13 cellular contexts compared by ENCODE assay signal in genomic region chr10:14570800-14571199, GRCh38.
DNase-seq lines count a peak whose midpoint lies in the region; ATAC-seq, FAIRE-seq and TF ChIP-seq lines count a peak whose summit lies in the region.
"Had no signal": no experiment of that assay in that cellular context is flagged by ENCODE, and none has a peak within 500 bp of the region (broad histone marks: within the 10 kb centered on the region; RNA-seq: fewer than 3 reads in every experiment).

No MANE protein-coding gene starts in this region.

- no peaks in the 10 kb centered on the region for H3K9me3 ChIP-seq in CD4-positive, CD25-positive, alpha-beta regulatory T cell (ENCODE audit: control insufficient read depth in 2 of 2, low read length in 2 of 2)
- H3K9me3 ChIP-seq in PC-9 (ENCODE audit: insufficient read depth, low read depth) (no peaks in the 10 kb centered on the region), endothelial cell of umbilical vein (replicated peaks; ENCODE audit: control insufficient read depth, insufficient read depth, low read length) (no peaks in the 10 kb centered on the region), prostate gland (no peaks in the 10 kb centered on the region), SK-N-SH (no peaks in the 10 kb centered on the region)
- H3K9me3 ChIP-seq: tibial nerve had no signal

- H3K4me3 ChIP-seq in CD4-positive, CD25-positive, alpha-beta regulatory T cell (ENCODE audit: low read depth, low read length) = peak overlapping the region; percentile 95
- H3K4me3 ChIP-seq in PC-9 (no peak overlapping the region), endothelial cell of umbilical vein (replicated peaks in 1 of 3; ENCODE audit: insufficient read depth in 1 of 3, low read depth in 1 of 3, low read length in 3 of 3) (no peak overlapping the region), prostate gland (no peak overlapping the region), SK-N-SH (ENCODE audit: low read depth in 2 of 2, low read length in 1 of 2) (no peak overlapping the region)
- H3K4me3 ChIP-seq: SK-N-MC, tibial nerve had no signal

- TF ChIP-seq RAD21 in SK-N-SH (IDR thresholded peaks at IDR 0.05; ENCODE audit: low read length) = no peak

- H3F3A ChIP-seq in PC-9 (ENCODE audit: insufficient read depth, low read depth) (peaks cover 44% of the 10 kb centered on the region), SK-N-SH (replicated peaks; ENCODE audit: insufficient read depth) (no peaks in the 10 kb centered on the region)

- dilution Hi-C loops in endothelial cell of umbilical vein (cut with MboI; ENCODE audit: extremely low pct_ligation_motif_present, low sequenced_read_pairs) = no loop called here

- peak in 1 of 3 donors; percentile 54 for DNase-seq in CD4-positive, CD25-positive, alpha-beta regulatory T cell
- DNase-seq in PC-9 (no peak), endothelial cell of umbilical vein (ENCODE audit: low read depth, low spot score) (no peak), prostate gland (ENCODE audit: low spot score) (no peak), SK-N-SH (no peak), NCI-H82 (lab: John Stamatoyannopoulos, UW) (no peak), 8988T (no peak)
- DNase-seq: islet precursor cell; NCI-H524 treated with DMSO at 0.1 percent for 48 hours; stimulated activated CD4-positive, alpha-beta T cell treated with anti-CD3 and anti-CD28 coated beads, Interleukin-2, amount 100 ng/mL, for 48 hours had no signal

- H3K27ac Mint-ChIP-seq in CD4-positive, CD25-positive, alpha-beta regulatory T cell = peak overlapping the region; percentile 96 to 98 (median 97)

- no peak for TF ChIP-seq EP300 in SK-N-SH (IDR thresholded peaks at IDR 0.05; ENCODE audit: borderline replicate concordance in 1 of 2, low read depth in 1 of 2, low read length in 1 of 2)

- peaks cover 30 to 90% (median 72%) of the 10 kb centered on the region in 4 donors for H3K4me1 Mint-ChIP-seq in CD4-positive, CD25-positive, alpha-beta regulatory T cell

- H3K36me3 ChIP-seq in CD4-positive, CD25-positive, alpha-beta regulatory T cell (ENCODE audit: control insufficient read depth, insufficient read depth, low read length) = peaks cover 23% of the 10 kb centered on the region
- H3K36me3 ChIP-seq in PC-9 (ENCODE audit: low read depth) (peaks cover 34% of the 10 kb centered on the region), endothelial cell of umbilical vein (ENCODE audit: control insufficient read depth in 2 of 2, extremely low read depth in 1 of 2, insufficient read depth in 2 of 2, low read length in 2 of 2) (peaks cover 10 to 11% of the 10 kb centered on the region in 2 experiments), prostate gland (no peaks in the 10 kb centered on the region), SK-N-SH (replicated peaks in 1 of 2; ENCODE audit: control insufficient read depth in 1 of 2, insufficient read depth in 2 of 2, low read length in 1 of 2) (no peaks in the 10 kb centered on the region)

- peaks cover 0 to 3% (median 0%) of the 10 kb centered on the region in 7 donors for H3K9me3 Mint-ChIP-seq in CD4-positive, CD25-positive, alpha-beta regulatory T cell

- H2AFZ ChIP-seq in PC-9 = no peak overlapping the region
- H2AFZ ChIP-seq in endothelial cell of umbilical vein (ENCODE audit: low read depth, low read length) = no peak overlapping the region
- H2AFZ ChIP-seq in SK-N-SH (ENCODE audit: low read depth) = no peak overlapping the region

- intact Hi-C loops in PC-9 (cut with micrococcal nuclease; ENCODE audit: unreplicated experiment) = no loop called here
- intact Hi-C loops in endothelial cell of umbilical vein (cut with micrococcal nuclease) = no loop called here
- intact Hi-C loops in prostate gland (cut with DNase I) = no loop called here

- H3K27ac ChIP-seq in CD4-positive, CD25-positive, alpha-beta regulatory T cell (ENCODE audit: insufficient read depth, low read length, poor library complexity, severe bottlenecking) = peak overlapping the region; percentile 89
- H3K27ac ChIP-seq in PC-9 (0 out of 2 replicates have a peak overlapping the region, but pooled peaks have one; percentile 35), endothelial cell of umbilical vein (ENCODE audit: insufficient read depth, low read depth, low read length) (peak overlapping the region; percentile 30), prostate gland (peak overlapping the region; percentile 90 to 93), SK-N-SH (ENCODE audit: low read depth in 2 of 2, low read length in 1 of 2) (no peak overlapping the region)
- H3K27ac ChIP-seq: SK-N-MC had no signal

- 33% methylated on average over 1 of the region's 1 CpG for WGBS in prostate gland
- WGBS in SK-N-SH (ENCODE audit: low lambda C conversion rate) = 100% methylated on average over 1 of the region's 1 CpG

- H3K79me2 ChIP-seq in PC-9 (ENCODE audit: low read depth) (peaks cover 98% of the 10 kb centered on the region), endothelial cell of umbilical vein (ENCODE audit: control insufficient read depth, insufficient read depth, low read length) (peaks cover 98% of the 10 kb centered on the region), SK-N-SH (ENCODE audit: insufficient read depth) (no peaks in the 10 kb centered on the region)

- H3K4me1 ChIP-seq in CD4-positive, CD25-positive, alpha-beta regulatory T cell (ENCODE audit: control insufficient read depth, insufficient read depth, low read length, poor library complexity, severe bottlenecking) = peaks cover 92% of the 10 kb centered on the region
- peaks cover 50% of the 10 kb centered on the region for H3K4me1 ChIP-seq in PC-9 (replicated peaks; ENCODE audit: insufficient read depth)
- H3K4me1 ChIP-seq in endothelial cell of umbilical vein (ENCODE audit: control insufficient read depth, extremely low read depth, insufficient read depth, low read length) = peaks cover 51% of the 10 kb centered on the region
- H3K4me1 ChIP-seq in prostate gland (replicated peaks) = peaks cover 3% of the 10 kb centered on the region
- peaks cover 0 to 5% of the 10 kb centered on the region in 2 experiments; a peak in 2 of 4 replicates for H3K4me1 ChIP-seq in SK-N-SH (ENCODE audit: control insufficient read depth in 1 of 2, insufficient read depth in 2 of 2, low read depth in 1 of 2, low read length in 1 of 2)

- no peaks in the 10 kb centered on the region for H3K27me3 Mint-ChIP-seq in CD4-positive, CD25-positive, alpha-beta regulatory T cell

- no peak for ATAC-seq in CD4-positive, CD25-positive, alpha-beta regulatory T cell (ENCODE audit: low read depth in 2 of 2)
- no peak for ATAC-seq in HG03432 (IDR thresholded peaks at IDR 0.05; ENCODE audit: unreplicated experiment)

- no peaks in the 10 kb centered on the region for H3K9me1 ChIP-seq in endothelial cell of umbilical vein (replicated peaks; ENCODE audit: control insufficient read depth, extremely low read depth, insufficient read depth, low read length)

- no peak for FAIRE-seq in endothelial cell of umbilical vein (lab: Jason Lieb, UNC)

- TF ChIP-seq CTCF in PC-9 (conservative IDR thresholded peaks at IDR 0.05) = no peak
- TF ChIP-seq CTCF in endothelial cell of umbilical vein (IDR thresholded peaks at IDR 0.05; ENCODE audit: extremely low read depth in 1 of 2, insufficient read depth in 1 of 2, low read depth in 1 of 2, low read length in 2 of 2) = no peak
- TF ChIP-seq CTCF in prostate gland (IDR thresholded peaks at IDR 0.05) = no peak
- no peak for TF ChIP-seq CTCF in SK-N-SH (IDR thresholded peaks at IDR 0.05)

- no peaks in the 10 kb centered on the region for H3K27me3 ChIP-seq in CD4-positive, CD25-positive, alpha-beta regulatory T cell (ENCODE audit: control insufficient read depth, insufficient read depth, low read length)
- H3K27me3 ChIP-seq in PC-9 (ENCODE audit: insufficient read depth, low read depth) (no peaks in the 10 kb centered on the region), endothelial cell of umbilical vein (ENCODE audit: control insufficient read depth in 2 of 2, insufficient read depth in 2 of 2, low read length in 2 of 2) (no peaks in the 10 kb centered on the region), prostate gland (replicated peaks; ENCODE audit: insufficient read depth) (no peaks in the 10 kb centered on the region), SK-N-SH (ENCODE audit: insufficient read depth) (no peaks in the 10 kb centered on the region)
- H3K27me3 ChIP-seq: tibial nerve had no signal

- peak overlapping the region; percentile 88 to 94 (median 92) for H3K4me3 Mint-ChIP-seq in CD4-positive, CD25-positive, alpha-beta regulatory T cell

- peaks cover 30% of the 10 kb centered on the region for H3K36me3 Mint-ChIP-seq in CD4-positive, CD25-positive, alpha-beta regulatory T cell

- peaks cover 48% of the 10 kb centered on the region for H4K20me1 ChIP-seq in PC-9 (ENCODE audit: insufficient read depth)
- H4K20me1 ChIP-seq in endothelial cell of umbilical vein (replicated peaks; ENCODE audit: control insufficient read depth, extremely low read depth, insufficient read depth, low read length) = no peaks in the 10 kb centered on the region
- no peaks in the 10 kb centered on the region for H4K20me1 ChIP-seq in SK-N-SH (ENCODE audit: insufficient read depth)

- TF ChIP-seq POLR2A in endothelial cell of umbilical vein (IDR thresholded peaks at IDR 0.05; ENCODE audit: low read depth, low read length) = no peak
- TF ChIP-seq POLR2A in prostate gland (IDR thresholded peaks at IDR 0.05) = no peak

- CTCF ChIA-PET in PC-9 (lab: Charles Lee) (no interaction called here), endothelial cell of umbilical vein (lab: Charles Lee) (interaction anchor here (0.8 kb wide), 1 partner anchor 11 kb away, joined by 3 read pairs; no protein-coding TSS in a partner anchor), SK-N-SH (lab: Yijun Ruan, JAX) (no interaction called here)

- no peaks in the 10 kb centered on the region for H3K9me2 ChIP-seq in PC-9 (ENCODE audit: insufficient read depth)
- no peaks in the 10 kb centered on the region for H3K9me2 ChIP-seq in SK-N-SH

- H3K4me2 ChIP-seq in PC-9 (no peak overlapping the region), endothelial cell of umbilical vein (ENCODE audit: insufficient read depth, low read length) (no peak overlapping the region), SK-N-SH (no peak overlapping the region)

- POLR2A ChIA-PET in PC-9 (lab: Charles Lee; ENCODE audit: unreplicated experiment) (no interaction called here), endothelial cell of umbilical vein (lab: Charles Lee) (no interaction called here), SK-N-SH (lab: Yijun Ruan, JAX) (no interaction called here)

- BruUV-seq in PC-9 (replicated peaks; lab: Mats Ljungman, UMichigan) = no TSS peak
- BruUV-seq in endothelial cell of umbilical vein (replicated peaks; lab: Mats Ljungman, UMichigan) = no TSS peak

- H3K9ac ChIP-seq in endothelial cell of umbilical vein (replicated peaks; ENCODE audit: extremely low read depth, insufficient read depth, low read length) (no peak overlapping the region), SK-N-SH (no peak overlapping the region)

TF ChIP-seq in endothelial cell of umbilical vein, 7 proteins besides CTCF, POLR2A, EP300 and RAD21 (continues in another document):
- no peak for TF ChIP-seq MYC (IDR thresholded peaks at IDR 0.05; ENCODE audit: low read depth, low read length)
- TF ChIP-seq FOS (IDR thresholded peaks at IDR 0.05; ENCODE audit: borderline replicate concordance, insufficient read depth, low read length) = no peak

TF ChIP-seq in SK-N-SH, 30 proteins besides CTCF, POLR2A, EP300 and RAD21 (continues in another document):
- TF ChIP-seq TCF12 (IDR thresholded peaks at IDR 0.05) = no peak
- no peak for TF ChIP-seq CHD2 (IDR thresholded peaks at IDR 0.05; ENCODE audit: low read length, partially characterized antibody)

Comparison
In these comparisons a context has a peak if more than half of its experiments do, and no peak if none do; other contexts are left out.
1. H3K27ac ChIP-seq: peak in CD4-positive, CD25-positive, alpha-beta regulatory T cell (single experiment), PC-9 (single experiment), endothelial cell of umbilical vein (single experiment) and prostate gland (2 of 2); none in SK-N-SH (0 of 2).